In the genomic region with DNA sequence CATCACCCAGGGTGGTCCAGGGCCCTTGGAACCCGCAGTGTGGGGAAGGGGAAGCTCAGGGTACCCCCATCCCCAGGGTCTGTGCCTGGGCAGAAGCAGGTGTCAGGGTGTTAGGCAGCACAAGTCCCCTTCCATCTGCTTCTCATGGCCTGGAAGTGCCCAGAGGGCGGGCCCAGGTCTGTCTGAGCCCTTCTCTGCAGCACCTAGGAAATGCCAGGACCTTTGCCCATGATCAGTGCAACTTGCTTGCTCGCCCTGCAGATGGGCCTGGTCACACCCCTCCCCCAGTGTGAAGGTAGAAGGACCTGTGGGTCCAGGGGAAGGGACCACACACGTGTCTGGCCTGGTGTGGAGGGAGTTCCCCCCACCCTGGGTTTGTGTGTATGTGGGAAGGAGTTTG, we compare ENCODE assay signal across 1 cellular context.
TF ChIP-seq lines count a peak whose summit lies in the region.

No MANE protein-coding gene starts in this region.

TF ChIP-seq in IMR-90, 13 proteins besides CTCF, POLR2A, EP300 and RAD21:
- TF ChIP-seq CEBPB (IDR thresholded peaks at IDR 0.05; ENCODE audit: low read depth, low read length) (no peak), SMC3 (IDR thresholded peaks at IDR 0.05; ENCODE audit: low read depth, low read length) (no peak), RFX5 (IDR thresholded peaks at IDR 0.05; ENCODE audit: low read depth, low read length) (no peak), RCOR1 (IDR thresholded peaks at IDR 0.05; ENCODE audit: insufficient replicate concordance, low read length) (no peak), NFE2L2 (IDR thresholded peaks at IDR 0.05; ENCODE audit: low read depth, low read length) (no peak), MAFK (IDR thresholded peaks at IDR 0.05; ENCODE audit: low read depth, low read length) (no peak), BHLHE40 (IDR thresholded peaks at IDR 0.05; ENCODE audit: low read depth, low read length) (no peak), CHD1 (IDR thresholded peaks at IDR 0.05; ENCODE audit: low read depth, low read length) (no peak), MXI1 (IDR thresholded peaks at IDR 0.05; ENCODE audit: borderline replicate concordance, low read depth, low read length) (no peak), FOS (IDR thresholded peaks at IDR 0.05; ENCODE audit: low read depth, low read length) (no peak), MAZ (IDR thresholded peaks at IDR 0.05; ENCODE audit: borderline replicate concordance, low read depth, low read length) (no peak)
- TF ChIP-seq, protein P1, sequence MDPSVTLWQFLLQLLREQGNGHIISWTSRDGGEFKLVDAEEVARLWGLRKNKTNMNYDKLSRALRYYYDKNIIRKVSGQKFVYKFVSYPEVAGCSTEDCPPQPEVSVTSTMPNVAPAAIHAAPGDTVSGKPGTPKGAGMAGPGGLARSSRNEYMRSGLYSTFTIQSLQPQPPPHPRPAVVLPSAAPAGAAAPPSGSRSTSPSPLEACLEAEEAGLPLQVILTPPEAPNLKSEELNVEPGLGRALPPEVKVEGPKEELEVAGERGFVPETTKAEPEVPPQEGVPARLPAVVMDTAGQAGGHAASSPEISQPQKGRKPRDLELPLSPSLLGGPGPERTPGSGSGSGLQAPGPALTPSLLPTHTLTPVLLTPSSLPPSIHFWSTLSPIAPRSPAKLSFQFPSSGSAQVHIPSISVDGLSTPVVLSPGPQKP (IDR thresholded peaks at IDR 0.05; ENCODE audit: borderline replicate concordance, low read depth, low read length): no peak
- TF ChIP-seq, protein P2, sequence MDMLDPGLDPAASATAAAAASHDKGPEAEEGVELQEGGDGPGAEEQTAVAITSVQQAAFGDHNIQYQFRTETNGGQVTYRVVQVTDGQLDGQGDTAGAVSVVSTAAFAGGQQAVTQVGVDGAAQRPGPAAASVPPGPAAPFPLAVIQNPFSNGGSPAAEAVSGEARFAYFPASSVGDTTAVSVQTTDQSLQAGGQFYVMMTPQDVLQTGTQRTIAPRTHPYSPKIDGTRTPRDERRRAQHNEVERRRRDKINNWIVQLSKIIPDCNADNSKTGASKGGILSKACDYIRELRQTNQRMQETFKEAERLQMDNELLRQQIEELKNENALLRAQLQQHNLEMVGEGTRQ (IDR thresholded peaks at IDR 0.05; ENCODE audit: low read depth, low read length): no peak
TF ChIP-seq in IMR-90: peak in this region for 0.
